Comparison of ENCODE assay signal across 24 cellular contexts in genomic region chr1:172019971-172020370, GRCh38.
"Had no signal": no experiment of that assay in that cellular context is flagged by ENCODE, and none has a peak within 500 bp of the region (broad histone marks: within the 10 kb centered on the region; RNA-seq: fewer than 3 reads in every experiment).

No MANE protein-coding gene starts in this region.

- DNase-seq: natural killer cell; occipital lobe; ovary; psoas muscle; right cardiac atrium; right lobe of liver; sigmoid colon; small intestine; stimulated activated CD4-positive, alpha-beta T cell treated with anti-CD3 and anti-CD28 coated beads, Interleukin-15, amount 100 ng/mL, for 24 hours; stimulated activated CD4-positive, alpha-beta T cell treated with anti-CD3 and anti-CD28 coated beads, Interleukin-2, amount 100 ng/mL, for 24 hours; stimulated activated CD4-positive, alpha-beta T cell treated with anti-CD3 and anti-CD28 coated beads, Interleukin-2, amount 100 ng/mL, for 48 hours; stimulated activated CD4-positive, alpha-beta T cell treated with anti-CD3 and anti-CD28 coated beads, Interleukin-4, amount 100 ng/mL, for 24 hours; stimulated activated naive B cell treated with anti-CD40 and anti-IgM and Interleukin-4, amounts not matched to agents 10 μg/mL and 1 μg/mL and 100 μg/mL, for 72 hours; stimulated activated naive CD8-positive, alpha-beta T cell treated with anti-CD3 and anti-CD28 coated beads, Interleukin-15, amount 100 ng/mL, for 72 hours; stimulated activated naive CD8-positive, alpha-beta T cell treated with anti-CD3 and anti-CD28 coated beads, Interleukin-15, Interleukin-2, amounts not matched to agents 100 U/mL and 50 U/mL, for 24 hours; substantia nigra; testis; tibial artery; transverse colon had no signal

- H3K27me3 ChIP-seq: neural progenitor cell, ovary, right lobe of liver, sigmoid colon, suprapubic skin, testis, tibial artery, transverse colon, vagina had no signal

- H3K36me3 ChIP-seq: neural progenitor cell, ovary, right lobe of liver, sigmoid colon, suprapubic skin, transverse colon, vagina had no signal

- H3K4me3 ChIP-seq: neural progenitor cell, ovary, psoas muscle, right lobe of liver, sigmoid colon, suprapubic skin, testis, tibial artery, transverse colon, vagina had no signal

- ATAC-seq: natural killer cell; psoas muscle; right cardiac atrium; right lobe of liver; stimulated activated effector memory CD8-positive, alpha-beta T cell treated with anti-CD3 and anti-CD28 coated beads, Interleukin-12 subunit alpha, Interleukin-12 subunit beta, amount 100 ng/mL, for 72 hours; stimulated activated naive B cell treated with anti-CD40 and anti-IgM and Interleukin-4, amounts not matched to agents 10 μg/mL and 1 μg/mL and 100 μg/mL, for 72 hours; stimulated activated naive CD8-positive, alpha-beta T cell treated with anti-CD3 and anti-CD28 coated beads, Interleukin-15, amount 100 ng/mL, for 72 hours; stimulated activated naive CD8-positive, alpha-beta T cell treated with anti-CD3 and anti-CD28 coated beads, Interleukin-15, Interleukin-2, amounts not matched to agents 100 U/mL and 50 U/mL, for 24 hours had no signal

- H3K27ac ChIP-seq: neural progenitor cell, ovary, parathyroid adenoma, psoas muscle, right lobe of liver, sigmoid colon, suprapubic skin, testis, tibial artery, transverse colon, vagina had no signal

- H3K9me3 ChIP-seq: ovary, right lobe of liver, sigmoid colon, suprapubic skin, testis, tibial artery, transverse colon, vagina had no signal

- H3K4me1 ChIP-seq: neural progenitor cell, parathyroid adenoma, psoas muscle, right lobe of liver, sigmoid colon, testis, tibial artery, transverse colon had no signal
